8 cellular contexts compared by ENCODE assay signal in genomic region chr3:129315386-129315991, GRCh38. TPM values are rescaled to one million over a fixed set of nuclear protein-coding genes. Genes with fewer than 3 reads are reported as not detected.
DNase-seq lines count a peak whose midpoint lies in the region; ATAC-seq, FAIRE-seq and TF ChIP-seq lines count a peak whose summit lies in the region.

No MANE protein-coding gene starts in this region.

- intact Hi-C loops in kidney (cut with DNase I): no loop called here

- H3K27ac ChIP-seq in RWPE2 (ENCODE audit: poor library complexity, severe bottlenecking) (peak overlapping the region; percentile 92), brain microvascular endothelial cell (peak overlapping the region; percentile 47), kidney (ENCODE audit: low read depth in 2 of 2, low read length in 2 of 2) (peak overlapping the region; percentile 63 to 66)

- FAIRE-seq in kidney (lab: Jason Lieb, UNC): no peak

- H3K4me1 ChIP-seq in RWPE2 (ENCODE audit: insufficient read depth, poor library complexity, severe bottlenecking) (peaks cover 7% of the 10 kb centered on the region), kidney (ENCODE audit: control insufficient read depth in 1 of 2, insufficient read depth in 1 of 2, low read depth in 1 of 2, low read length in 2 of 2) (peaks cover 3 to 5% of the 10 kb centered on the region in 2 donors)

- H3K9ac ChIP-seq in kidney (ENCODE audit: low read length in 2 of 2): peak overlapping the region; percentile 63 to 77

- peak; percentile 13 for DNase-seq in ACHN
- DNase-seq in RWPE2 (ENCODE audit: low spot score): no peak
- DNase-seq in brain microvascular endothelial cell: no peak
- DNase-seq in kidney: peak; percentile 87
- DNase-seq in stimulated activated CD4-positive, alpha-beta T cell treated with anti-CD3 and anti-CD28 coated beads, Interleukin-12 subunit alpha, Interleukin-12 subunit beta, amount 100 ng/mL, for 4 hours: peak; percentile 25

- H3K36me3 ChIP-seq in RWPE2 (ENCODE audit: low read depth) (no peaks in the 10 kb centered on the region), brain microvascular endothelial cell (replicated peaks) (no peaks in the 10 kb centered on the region), kidney (ENCODE audit: control insufficient read depth in 1 of 2, insufficient read depth in 2 of 2, low read length in 2 of 2) (no peaks in the 10 kb centered on the region)

- in situ Hi-C loops in ACHN (cut with HindIII; ENCODE audit: low pct_ligation_motif_present, low pct_unique_long_range_greater_than_20kb, low sequenced_read_pairs): no loop called here
- in situ Hi-C loops in brain microvascular endothelial cell (cut with HindIII; ENCODE audit: low pct_ligation_motif_present, low sequenced_read_pairs): no loop called here

- no peaks in the 10 kb centered on the region for H3K9me3 ChIP-seq in RWPE2 (ENCODE audit: severe bottlenecking)
- H3K9me3 ChIP-seq in kidney (ENCODE audit: control insufficient read depth in 1 of 2, low read length in 2 of 2): no peaks in the 10 kb centered on the region

- H3K27me3 ChIP-seq in RWPE2 (ENCODE audit: insufficient read depth, poor library complexity, severe bottlenecking) (no peaks in the 10 kb centered on the region), brain microvascular endothelial cell (replicated peaks) (no peaks in the 10 kb centered on the region)

- H3K4me3 ChIP-seq in RWPE2 (ENCODE audit: severe bottlenecking) (peak overlapping the region; percentile 52), brain microvascular endothelial cell (ENCODE audit: low read depth, low read length) (peak overlapping the region; percentile 91), kidney (ENCODE audit: low read length in 2 of 2) (peak overlapping the region; percentile 77 to 92)

- TF ChIP-seq CTCF in RWPE2 (IDR thresholded peaks at IDR 0.05; ENCODE audit: poor library complexity, severe bottlenecking): no peak
- TF ChIP-seq CTCF in brain microvascular endothelial cell (IDR thresholded peaks at IDR 0.05; ENCODE audit: low read depth, low read length, missing control alignments): no peak
- TF ChIP-seq CTCF in kidney (IDR thresholded peaks at IDR 0.05; ENCODE audit: borderline replicate concordance, extremely low read depth, insufficient read depth): no peak

- ATAC-seq in GM18505 (IDR thresholded peaks at IDR 0.05; ENCODE audit: unreplicated experiment): no peak
- no peak for ATAC-seq in RWPE2 (ENCODE audit: low read depth)
- no peak for ATAC-seq in GM19467 (IDR thresholded peaks at IDR 0.05; ENCODE audit: unreplicated experiment)
- no peak for ATAC-seq in GM21447 (IDR thresholded peaks at IDR 0.05; ENCODE audit: unreplicated experiment)

- peak; percentile 37 for TF ChIP-seq POLR2A in GM18505 (IDR thresholded peaks at IDR 0.05; ENCODE audit: borderline replicate concordance, extremely low read depth, insufficient read depth, insufficient read length)

RNA-seq across cellular contexts. Expression of gene HMCES, which starts 36.8 kb away (rescaled TPM):
- total RNA-seq in kidney: 40.1 TPM
- 37.4 TPM for polyA plus RNA-seq in kidney (ENCODE audit: insufficient read depth, low read depth, low replicate concordance)

Comparison
In these comparisons a context has a peak if more than half of its experiments do, and no peak if none do; other contexts are left out.
1. DNase-seq: peak in ACHN (single experiment), kidney (single experiment) and stimulated activated CD4-positive, alpha-beta T cell treated with anti-CD3 and anti-CD28 coated beads, Interleukin-12 subunit alpha, Interleukin-12 subunit beta, amount 100 ng/mL, for 4 hours (single experiment); none in RWPE2 (single experiment) and brain microvascular endothelial cell (single experiment).
2. Peak in every context shown above with its lines, with median percentiles within 50 percentile points of each other: H3K27ac ChIP-seq and H3K4me3 ChIP-seq.